In genomic region chr1:202794049-202794725, GRCh38 we compare ENCODE assay signal across 19 cellular contexts. TPM values are rescaled to one million over a fixed set of nuclear protein-coding genes. Genes with fewer than 3 reads are reported as not detected.
A peak's percentile ranks its signal among the peaks of the same experiment; 100 is the strongest.
DNase-seq lines count a peak whose midpoint lies in the region; ATAC-seq and TF ChIP-seq lines count a peak whose summit lies in the region.
"Had no signal": no experiment of that assay in that cellular context is flagged by ENCODE, and none has a peak within 500 bp of the region (broad histone marks: within the 10 kb centered on the region; RNA-seq: fewer than 3 reads in every experiment).

No MANE protein-coding gene starts in this region.

- peaks cover 5% of the 10 kb centered on the region for H3K4me1 ChIP-seq in HEK293 (ENCODE audit: control insufficient read depth, insufficient read depth, low read length)
- peaks cover 9% of the 10 kb centered on the region for H3K4me1 ChIP-seq in Panc1 (ENCODE audit: control insufficient read depth, insufficient read depth, low read length)
- H3K4me1 ChIP-seq in esophagus muscularis mucosa, result peaks cover 14 to 33% (median 25%) of the 10 kb centered on the region in 4 donors
- H3K4me1 ChIP-seq in upper lobe of right lung, result no peaks in the 10 kb centered on the region
- H3K4me1 ChIP-seq: SJSA1 had no signal

- TF ChIP-seq CTCF in HEK293 (tag by site-specific recombination; IDR thresholded peaks at IDR 0.05) (no peak), Panc1 (IDR thresholded peaks at IDR 0.05) (no peak), esophagus muscularis mucosa (IDR thresholded peaks at IDR 0.05) (no peak), upper lobe of right lung (IDR thresholded peaks at IDR 0.05) (no peak)

- no peak for DNase-seq in Panc1 (ENCODE audit: low read depth, low spot score)
- DNase-seq in cerebellar cortex (ENCODE audit: low spot score), result peak; percentile 25
- peak; percentile 60 for DNase-seq in renal cortical epithelial cell (ENCODE audit: low read depth)
- no peak for DNase-seq in esophagus muscularis mucosa (ENCODE audit: extremely low spot score)
- no peak for DNase-seq in upper lobe of right lung
- DNase-seq: ACHN; Calu3; CD4-positive, alpha-beta T cell; DMS79 treated with DMSO at 0.1 percent for 48 hours; GF-D8; H7; Kasumi-1; NCI-H187 treated with DMSO at 0.1 percent for 48 hours; NCI-H526 treated with DMSO at 0.1 percent for 48 hours had no signal

- TF ChIP-seq EP300 in esophagus muscularis mucosa (IDR thresholded peaks at IDR 0.05), result no peak

- H3K9me3 ChIP-seq in HEK293 (ENCODE audit: control insufficient read depth, insufficient read depth, low read depth, low read length) (no peaks in the 10 kb centered on the region), Panc1 (ENCODE audit: control insufficient read depth, insufficient read depth, low read depth, low read length) (no peaks in the 10 kb centered on the region), esophagus muscularis mucosa (no peaks in the 10 kb centered on the region), upper lobe of right lung (no peaks in the 10 kb centered on the region)
- H3K9me3 ChIP-seq: SJSA1 had no signal

- BruUV-seq in Panc1 (replicated peaks; lab: Mats Ljungman, UMichigan), result TSS peak; percentile 8

- CTCF ChIA-PET in HEK293 (lab: Yijun Ruan, JAX) (no interaction called here), Panc1 (lab: Charles Lee) (no interaction called here)

- H3K27ac ChIP-seq in HEK293 (ENCODE audit: extremely low read depth, low read depth, low read length), result no peak overlapping the region
- H3K27ac ChIP-seq in Panc1 (ENCODE audit: low read length), result no peak overlapping the region
- no peak overlapping the region for H3K27ac ChIP-seq in esophagus muscularis mucosa (replicated peaks in 1 of 4)
- H3K27ac ChIP-seq in upper lobe of right lung, result no peak overlapping the region
- H3K27ac ChIP-seq: SJSA1 had no signal

- ATAC-seq in Panc1, result no peak
- no peak for ATAC-seq in GM18907 (IDR thresholded peaks at IDR 0.05; ENCODE audit: unreplicated experiment)
- no peak for ATAC-seq in upper lobe of right lung

- no peaks in the 10 kb centered on the region for H3K27me3 ChIP-seq in Panc1 (ENCODE audit: control insufficient read depth, insufficient read depth, low read length)
- H3K27me3 ChIP-seq in esophagus muscularis mucosa, result no peaks in the 10 kb centered on the region
- no peaks in the 10 kb centered on the region for H3K27me3 ChIP-seq in upper lobe of right lung
- H3K27me3 ChIP-seq: SJSA1 had no signal

- H3K36me3 ChIP-seq in HEK293 (ENCODE audit: control insufficient read depth in 2 of 2, insufficient read depth in 1 of 2, low read length in 2 of 2), result no peaks in the 10 kb centered on the region; a peak in 1 of 3 replicates
- H3K36me3 ChIP-seq in Panc1 (ENCODE audit: control insufficient read depth, insufficient read depth, low read length), result no peaks in the 10 kb centered on the region
- peaks cover 0 to 6% (median 0%) of the 10 kb centered on the region in 4 donors for H3K36me3 ChIP-seq in esophagus muscularis mucosa
- no peaks in the 10 kb centered on the region for H3K36me3 ChIP-seq in upper lobe of right lung
- H3K36me3 ChIP-seq: SJSA1 had no signal

- in situ Hi-C loops in Panc1 (cut with HindIII; ENCODE audit: low pct_unique_long_range_greater_than_20kb, low sequenced_read_pairs), result no loop called here

- intact Hi-C loops in Panc1 (cut with micrococcal nuclease; ENCODE audit: unreplicated experiment), result no loop called here
- intact Hi-C loops in esophagus muscularis mucosa (cut with DNase I), result no loop called here
- intact Hi-C loops in upper lobe of right lung (cut with DNase I), result no loop called here

- no peak for TF ChIP-seq POLR2A in esophagus muscularis mucosa (IDR thresholded peaks at IDR 0.05; ENCODE audit: low read depth)

- POLR2A ChIA-PET in HEK293 (lab: Yijun Ruan, JAX) (no interaction called here), Panc1 (lab: Charles Lee) (no interaction called here)

- H3K4me3 ChIP-seq in HEK293 (ENCODE audit: low read depth, low read length) (no peak overlapping the region), Panc1 (ENCODE audit: low read depth in 2 of 2, low read length in 2 of 2) (no peak overlapping the region), esophagus muscularis mucosa (no peak overlapping the region), upper lobe of right lung (no peak overlapping the region)
- H3K4me3 ChIP-seq: SJSA1 had no signal

TF ChIP-seq in HEK293, 187 proteins besides CTCF, POLR2A, EP300 and RAD21:
- peak; percentile 72 for TF ChIP-seq SP7 (tag by site-specific recombination; IDR thresholded peaks at IDR 0.05)
- peak; percentile 83 for TF ChIP-seq WT1 (tag by site-specific recombination; IDR thresholded peaks at IDR 0.05)
- no peak for TF ChIP-seq ZNF473 (tag by site-specific recombination; IDR thresholded peaks at IDR 0.05)
- TF ChIP-seq PRDM6 (tag by site-specific recombination; IDR thresholded peaks at IDR 0.05), result peak; percentile 13; the same call in 1 of the 2 replicates

RNA-seq across cellular contexts. Expression of gene KDM5B, which starts 14.0 kb away (rescaled TPM):
- total RNA-seq in Panc1 (2021; ENCODE audit: unreplicated experiment) (83.6 TPM), renal cortical epithelial cell (76.6 and 183 TPM in 2 replicates), esophagus muscularis mucosa (10 to 100 TPM; 21.4 to 34.9 (median 31.8) TPM), upper lobe of right lung (57.3 TPM)
- polyA plus RNA-seq in Panc1 (2012; ENCODE audit: insufficient read length), result 29.3 TPM
- total RNA-seq: OCI-LY7 had no signal

RNA-seq across cellular contexts. Expression of gene PCAT6, which starts 16.6 kb away (rescaled TPM):
- total RNA-seq in Panc1 (2021; ENCODE audit: unreplicated experiment) (2.2 TPM), renal cortical epithelial cell (0.40 TPM in 1 of 2 replicates, not detected in the other), esophagus muscularis mucosa (not detected), upper lobe of right lung (0.81 TPM)
- polyA plus RNA-seq in Panc1 (2012; ENCODE audit: insufficient read length), result 6.8 TPM
- total RNA-seq: HT-29, OCI-LY7, SJSA1 had no signal

Comparison
In these comparisons a context has a peak if more than half of its experiments do, and no peak if none do; other contexts are left out.
1. DNase-seq: peak in cerebellar cortex (single experiment) and renal cortical epithelial cell (single experiment); none in Panc1 (single experiment), esophagus muscularis mucosa (single experiment) and upper lobe of right lung (single experiment).